ENCODE assay signal across 33 cellular contexts in the genomic region with DNA sequence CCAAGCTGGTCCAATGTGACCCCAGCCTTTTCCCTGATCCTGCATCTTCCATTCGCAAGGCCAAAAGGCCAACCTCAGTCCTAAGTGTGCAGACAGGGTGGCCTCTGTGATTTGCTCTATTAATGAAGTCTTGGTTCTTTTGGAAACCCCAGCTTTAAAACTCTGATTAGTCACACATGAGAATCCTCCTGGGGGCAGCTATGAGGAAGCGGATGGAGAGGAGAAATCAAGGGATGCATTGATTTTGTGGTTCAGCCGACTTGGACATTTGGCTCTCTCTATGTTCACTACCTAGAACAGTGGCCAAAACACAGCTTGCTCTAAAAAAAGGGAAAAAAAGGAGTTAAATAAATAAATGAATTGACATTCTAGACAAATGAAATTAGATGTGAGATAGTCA.
"Had no signal": no experiment of that assay in that cellular context is flagged by ENCODE, and none has a peak within 500 bp of the region (broad histone marks: within the 10 kb centered on the region; RNA-seq: fewer than 3 reads in every experiment).

No MANE protein-coding gene starts in this region.

- H3K27ac Mint-ChIP-seq: activated B cell treated with CpG ODN at 0.5 μM for 24 hours; activated CD4-positive, alpha-beta memory T cell treated with anti-CD3 and anti-CD28 coated beads, Interleukin-2, amount 10 ng/mL, durations not matched to agents 7 days and 5 days; activated CD4-positive, alpha-beta T cell treated with anti-CD3 and anti-CD28 coated beads, Interleukin-2, amount 10 ng/mL, durations not matched to agents 24 days and 14 days; activated CD8-positive, alpha-beta memory T cell treated with anti-CD3 and anti-CD28 coated beads, Interleukin-2, amount 10 ng/mL, durations not matched to agents 7 days and 5 days; activated CD8-positive, alpha-beta T cell treated with anti-CD3 and anti-CD28 coated beads, Interleukin-2, amount 10 ng/mL, durations not matched to agents 7 days and 5 days; activated naive CD4-positive, alpha-beta T cell treated with anti-CD3 and anti-CD28 coated beads, Interleukin-2, amount 10 ng/mL, durations not matched to agents 7 days and 5 days; activated naive CD4-positive, alpha-beta T cell treated with anti-CD3 and anti-CD28 coated beads, Interleukin-2, amount 50 U/mL, for 24 hours; activated naive CD8-positive, alpha-beta T cell; activated naive CD8-positive, alpha-beta T cell treated with anti-CD3 and anti-CD28 coated beads, Interleukin-2, amount 10 ng/mL, durations not matched to agents 7 days and 5 days; activated naive CD8-positive, alpha-beta T cell treated with anti-CD3 and anti-CD28 coated beads, Interleukin-2, amount 50 U/mL, for 24 hours; activated T-cell treated with anti-CD3 and anti-CD28 coated beads, Interleukin-2, amount 50 U/mL, for 24 hours; activated T-helper 2 cell treated with anti-CD3 and anti-CD28 coated beads, Interferon-gamma antibody, Interleukin-2, Interleukin-4, amounts not matched to agents 10 μg/mL and 5 μg/mL and 100 μg/mL, durations not matched to agents 14 hours and 24 hours and 36 hours; brain; T-helper 1 cell treated with Interleukin-12 subunit alpha and Interleukin-12 subunit beta and Interleukin-4 antibody, amounts not matched to agents 30 μg/mL and 1 μg/mL, for 36 hours; T-helper 2 cell treated with Interferon-gamma antibody and Interleukin-4, amounts not matched to agents 5 μg/mL and 100 μg/mL, for 36 hours had no signal

- H3K36me3 Mint-ChIP-seq: activated CD8-positive, alpha-beta memory T cell treated with anti-CD3 and anti-CD28 coated beads, Interleukin-2, amount 10 ng/mL, durations not matched to agents 7 days and 5 days; activated naive CD4-positive, alpha-beta T cell treated with anti-CD3 and anti-CD28 coated beads, Interleukin-2, amount 10 ng/mL, durations not matched to agents 7 days and 5 days; activated naive CD4-positive, alpha-beta T cell treated with anti-CD3 and anti-CD28 coated beads, Interleukin-2, amount 50 U/mL, for 24 hours; activated naive CD8-positive, alpha-beta T cell; activated naive CD8-positive, alpha-beta T cell treated with anti-CD3 and anti-CD28 coated beads, Interleukin-2, amount 10 ng/mL, durations not matched to agents 7 days and 5 days; brain had no signal

- H3K27me3 ChIP-seq: ascending aorta had no signal

- H3K4me1 ChIP-seq: ascending aorta had no signal

- H3K4me1 Mint-ChIP-seq: activated B cell treated with CpG ODN at 0.5 μM for 24 hours; activated CD4-positive, alpha-beta memory T cell treated with anti-CD3 and anti-CD28 coated beads, Interleukin-2, amount 10 ng/mL, durations not matched to agents 7 days and 5 days; activated CD4-positive, alpha-beta T cell treated with anti-CD3 and anti-CD28 coated beads, Interleukin-2, amount 10 ng/mL, durations not matched to agents 24 days and 14 days; activated CD8-positive, alpha-beta memory T cell treated with anti-CD3 and anti-CD28 coated beads, Interleukin-2, amount 10 ng/mL, durations not matched to agents 7 days and 5 days; activated naive CD4-positive, alpha-beta T cell treated with anti-CD3 and anti-CD28 coated beads, Interleukin-2, amount 10 ng/mL, durations not matched to agents 7 days and 5 days; activated naive CD4-positive, alpha-beta T cell treated with anti-CD3 and anti-CD28 coated beads, Interleukin-2, amount 50 U/mL, for 24 hours; activated naive CD8-positive, alpha-beta T cell treated with anti-CD3 and anti-CD28 coated beads, Interleukin-2, amount 10 ng/mL, durations not matched to agents 7 days and 5 days; activated naive CD8-positive, alpha-beta T cell treated with anti-CD3 and anti-CD28 coated beads, Interleukin-2, amount 50 U/mL, for 24 hours had no signal

- H3K36me3 ChIP-seq: ascending aorta had no signal

- H3K27ac ChIP-seq: ascending aorta, VCaP had no signal

- H3K4me3 Mint-ChIP-seq: activated B cell treated with CpG ODN at 0.5 μM for 24 hours; activated CD4-positive, alpha-beta memory T cell treated with anti-CD3 and anti-CD28 coated beads, Interleukin-2, amount 10 ng/mL, durations not matched to agents 7 days and 5 days; activated CD4-positive, alpha-beta T cell treated with anti-CD3 and anti-CD28 coated beads, Interleukin-2, amount 10 ng/mL, durations not matched to agents 24 days and 14 days; activated CD8-positive, alpha-beta memory T cell treated with anti-CD3 and anti-CD28 coated beads, Interleukin-2, amount 10 ng/mL, durations not matched to agents 7 days and 5 days; activated CD8-positive, alpha-beta T cell treated with anti-CD3 and anti-CD28 coated beads, Interleukin-2, amount 10 ng/mL, durations not matched to agents 7 days and 5 days; activated naive CD4-positive, alpha-beta T cell treated with anti-CD3 and anti-CD28 coated beads, Interleukin-2, amount 10 ng/mL, durations not matched to agents 7 days and 5 days; activated naive CD4-positive, alpha-beta T cell treated with anti-CD3 and anti-CD28 coated beads, Interleukin-2, amount 50 U/mL, for 24 hours; activated naive CD8-positive, alpha-beta T cell; activated naive CD8-positive, alpha-beta T cell treated with anti-CD3 and anti-CD28 coated beads, Interleukin-2, amount 10 ng/mL, durations not matched to agents 7 days and 5 days; activated naive CD8-positive, alpha-beta T cell treated with anti-CD3 and anti-CD28 coated beads, Interleukin-2, amount 50 U/mL, for 24 hours; activated T-cell treated with anti-CD3 and anti-CD28 coated beads, Interleukin-2, amount 50 U/mL, for 24 hours; brain; T-helper 1 cell treated with Interleukin-12 subunit alpha and Interleukin-12 subunit beta and Interleukin-4 antibody, amounts not matched to agents 30 μg/mL and 1 μg/mL, for 36 hours; T-helper 2 cell treated with Interferon-gamma antibody and Interleukin-4, amounts not matched to agents 5 μg/mL and 100 μg/mL, for 36 hours had no signal

- H3K9me3 ChIP-seq: ascending aorta had no signal

- H3K4me3 ChIP-seq: ascending aorta had no signal

- H3K9me3 Mint-ChIP-seq: activated B cell treated with CpG ODN at 0.5 μM for 24 hours; activated CD4-positive, alpha-beta memory T cell treated with anti-CD3 and anti-CD28 coated beads, Interleukin-2, amount 10 ng/mL, durations not matched to agents 7 days and 5 days; activated CD4-positive, alpha-beta T cell treated with anti-CD3 and anti-CD28 coated beads, Interleukin-2, amount 10 ng/mL, durations not matched to agents 24 days and 14 days; activated naive CD4-positive, alpha-beta T cell treated with anti-CD3 and anti-CD28 coated beads, Interleukin-2, amount 10 ng/mL, durations not matched to agents 7 days and 5 days; activated naive CD4-positive, alpha-beta T cell treated with anti-CD3 and anti-CD28 coated beads, Interleukin-2, amount 50 U/mL, for 24 hours; activated naive CD8-positive, alpha-beta T cell treated with anti-CD3 and anti-CD28 coated beads, Interleukin-2, amount 10 ng/mL, durations not matched to agents 7 days and 5 days; activated naive CD8-positive, alpha-beta T cell treated with anti-CD3 and anti-CD28 coated beads, Interleukin-2, amount 50 U/mL, for 24 hours; activated T-cell treated with anti-CD3 and anti-CD28 coated beads, Interleukin-2, amount 50 U/mL, for 24 hours; activated T-helper 2 cell treated with anti-CD3 and anti-CD28 coated beads, Interferon-gamma antibody, Interleukin-2, Interleukin-4, amounts not matched to agents 10 μg/mL and 5 μg/mL and 100 μg/mL, durations not matched to agents 14 hours and 24 hours and 36 hours; brain; T-helper 1 cell treated with Interleukin-12 subunit alpha and Interleukin-12 subunit beta and Interleukin-4 antibody, amounts not matched to agents 30 μg/mL and 1 μg/mL, for 36 hours; T-helper 2 cell treated with Interferon-gamma antibody and Interleukin-4, amounts not matched to agents 5 μg/mL and 100 μg/mL, for 36 hours had no signal

- DNase-seq: activated B cell treated with CpG ODN at 0.5 μM for 24 hours; activated CD4-positive, alpha-beta memory T cell treated with anti-CD3 and anti-CD28 coated beads, Interleukin-2, amount 10 ng/mL, durations not matched to agents 7 days and 5 days; activated CD4-positive, alpha-beta T cell treated with anti-CD3 and anti-CD28 coated beads for 4 hours; activated CD4-positive, alpha-beta T cell treated with anti-CD3 and anti-CD28 coated beads, Interleukin-2, amount 10 ng/mL, durations not matched to agents 24 days and 14 days; activated CD4-positive, alpha-beta T cell treated with anti-CD3 and anti-CD28 coated beads, Interleukin-2, amount 50 U/mL, for 1 hour; activated CD4-positive, alpha-beta T cell treated with anti-CD3 and anti-CD28 coated beads, Interleukin-2, amount 50 U/mL, for 4 hours; activated CD4-positive, CD25-positive, alpha-beta regulatory T cell treated with anti-CD3 and anti-CD28 coated beads, Interleukin-2, amount 50 U/mL, for 72 hours; activated CD8-positive, alpha-beta memory T cell treated with anti-CD3 and anti-CD28 coated beads for 24 hours; activated CD8-positive, alpha-beta memory T cell treated with anti-CD3 and anti-CD28 coated beads, Interleukin-2, amount 10 ng/mL, durations not matched to agents 7 days and 5 days; activated CD8-positive, alpha-beta memory T cell treated with anti-CD3 and anti-CD28 coated beads, Interleukin-2, amount 50 U/mL, for 48 hours; activated CD8-positive, alpha-beta T cell treated with anti-CD3 and anti-CD28 coated beads, Interleukin-2, amount 10 ng/mL, durations not matched to agents 7 days and 5 days; activated effector memory CD4-positive, alpha-beta T cell treated with Interleukin-2 at 50 U/mL for 16 hours; activated gamma-delta T cell; activated naive CD4-positive, alpha-beta T cell treated with anti-CD3 and anti-CD28 coated beads, Interleukin-2, amount 10 ng/mL, durations not matched to agents 7 days and 5 days; activated naive CD4-positive, alpha-beta T cell treated with Interleukin-2 at 50 U/mL for 16 hours; activated naive CD8-positive, alpha-beta T cell treated with anti-CD3 and anti-CD28 coated beads, Interleukin-2, amount 10 ng/mL, durations not matched to agents 7 days and 5 days; activated naive CD8-positive, alpha-beta T cell treated with anti-CD3 and anti-CD28 coated beads, Interleukin-2, amount 50 U/mL, for 24 hours; activated T-cell treated with anti-CD3 and anti-CD28 coated beads, Interleukin-2, amount 50 U/mL, for 24 hours; activated T-cell treated with anti-CD3 and anti-CD28 coated beads, Interleukin-2, amount 50 U/mL, for 48 hours; amygdala; anterior cingulate cortex; central memory CD4-positive, alpha-beta T cell; T-helper 1 cell; T-helper 2 cell; T-helper 9 cell had no signal

- ATAC-seq: activated CD8-positive, alpha-beta memory T cell treated with anti-CD3 and anti-CD28 coated beads, Interleukin-2, amount 10 ng/mL, durations not matched to agents 7 days and 5 days; activated CD8-positive, alpha-beta T cell treated with anti-CD3 and anti-CD28 coated beads, Interleukin-2, amount 10 ng/mL, durations not matched to agents 7 days and 5 days; activated naive CD8-positive, alpha-beta T cell treated with anti-CD3 and anti-CD28 coated beads, Interleukin-2, amount 50 U/mL, for 24 hours had no signal
